Comparison of ENCODE assay signal across 19 cellular contexts in genomic region chr5:111004291-111004690, GRCh38.
DNase-seq lines count a peak whose midpoint lies in the region; TF ChIP-seq lines count a peak whose summit lies in the region.
"Had no signal": no experiment of that assay in that cellular context is flagged by ENCODE, and none has a peak within 500 bp of the region (broad histone marks: within the 10 kb centered on the region; RNA-seq: fewer than 3 reads in every experiment).

No MANE protein-coding gene starts in this region.

- H3K14ac ChIP-seq in trophoblast cell (ENCODE audit: low read length) = no peak overlapping the region

- no peak overlapping the region for H3K4me3 Mint-ChIP-seq in activated CD4-positive, alpha-beta memory T cell treated with anti-CD3 and anti-CD28 coated beads, Interleukin-2, amount 10 ng/mL, durations not matched to agents 7 days and 5 days
- H3K4me3 Mint-ChIP-seq: B cell; CD8-positive, alpha-beta memory T cell had no signal

- H2BK120ac ChIP-seq in trophoblast cell (ENCODE audit: insufficient read depth, low read length, poor library complexity) = no peak overlapping the region

- no peak for TF ChIP-seq CTCF in PC-9 (conservative IDR thresholded peaks at IDR 0.05)

- H3K9me3 ChIP-seq in PC-9 (ENCODE audit: insufficient read depth, low read depth) = no peaks in the 10 kb centered on the region
- no peaks in the 10 kb centered on the region for H3K9me3 ChIP-seq in trophoblast cell (ENCODE audit: insufficient read depth, low read depth, low read length)
- H3K9me3 ChIP-seq: SJCRH30 had no signal

- H3K27me3 ChIP-seq in PC-9 (ENCODE audit: insufficient read depth, low read depth) (no peaks in the 10 kb centered on the region), trophoblast cell (ENCODE audit: insufficient read depth, low read length) (no peaks in the 10 kb centered on the region)
- H3K27me3 ChIP-seq: SJCRH30 had no signal

- H3K4me2 ChIP-seq in PC-9 (no peak overlapping the region), trophoblast cell (ENCODE audit: low read length) (no peak overlapping the region)

- H3K4me1 Mint-ChIP-seq in activated CD4-positive, alpha-beta memory T cell treated with anti-CD3 and anti-CD28 coated beads, Interleukin-2, amount 10 ng/mL, durations not matched to agents 7 days and 5 days = no peaks in the 10 kb centered on the region
- H3K4me1 Mint-ChIP-seq: B cell; CD8-positive, alpha-beta memory T cell had no signal

- H4K20me1 ChIP-seq in PC-9 (ENCODE audit: insufficient read depth) = no peaks in the 10 kb centered on the region

- no peaks in the 10 kb centered on the region for H3K9me3 Mint-ChIP-seq in activated CD4-positive, alpha-beta memory T cell treated with anti-CD3 and anti-CD28 coated beads, Interleukin-2, amount 10 ng/mL, durations not matched to agents 7 days and 5 days

- H2BK12ac ChIP-seq in trophoblast cell (ENCODE audit: low read length) = no peak overlapping the region

- H3F3A ChIP-seq in PC-9 (ENCODE audit: insufficient read depth, low read depth) = no peaks in the 10 kb centered on the region

- no peaks in the 10 kb centered on the region for H3K79me1 ChIP-seq in trophoblast cell (ENCODE audit: low read length)

- H3K4me3 ChIP-seq in PC-9 = no peak overlapping the region
- H3K4me3 ChIP-seq in trophoblast cell (ENCODE audit: low read depth, low read length) = no peak overlapping the region
- H3K4me3 ChIP-seq: SJCRH30 had no signal

- H4K12ac ChIP-seq in trophoblast cell (ENCODE audit: low read depth, low read length) = no peak overlapping the region

- H3K18ac ChIP-seq in trophoblast cell (ENCODE audit: low read length) = no peak overlapping the region

- H3K9ac ChIP-seq in trophoblast cell (ENCODE audit: low read length) = no peak overlapping the region

- no peak overlapping the region for H2AK5ac ChIP-seq in trophoblast cell (ENCODE audit: low read length)

- H3K36me3 Mint-ChIP-seq in activated CD4-positive, alpha-beta memory T cell treated with anti-CD3 and anti-CD28 coated beads, Interleukin-2, amount 10 ng/mL, durations not matched to agents 7 days and 5 days (ENCODE audit: low read depth) = no peaks in the 10 kb centered on the region
- H3K36me3 Mint-ChIP-seq: CD8-positive, alpha-beta memory T cell had no signal

- H4K91ac ChIP-seq in trophoblast cell (ENCODE audit: low read depth, low read length) = no peak overlapping the region

- H3K27ac ChIP-seq in PC-9 = no peak overlapping the region
- H3K27ac ChIP-seq in trophoblast cell (ENCODE audit: low read depth, low read length) = no peak overlapping the region
- H3K27ac ChIP-seq: C4-2B, SJCRH30 had no signal

- no peak overlapping the region for H3K27ac Mint-ChIP-seq in activated CD4-positive, alpha-beta memory T cell treated with anti-CD3 and anti-CD28 coated beads, Interleukin-2, amount 10 ng/mL, durations not matched to agents 7 days and 5 days
- H3K27ac Mint-ChIP-seq: B cell; CD8-positive, alpha-beta memory T cell had no signal

- H3K4ac ChIP-seq in trophoblast cell (ENCODE audit: low read depth, low read length) = no peak overlapping the region

- H2AFZ ChIP-seq in PC-9 (peak overlapping the region; percentile 23; the same call in 1 of the 2 replicates), trophoblast cell (ENCODE audit: insufficient read depth, low read length, poor library complexity) (no peak overlapping the region)

- H3K79me2 ChIP-seq in PC-9 (ENCODE audit: low read depth) = no peaks in the 10 kb centered on the region
- H3K79me2 ChIP-seq in trophoblast cell (ENCODE audit: control insufficient read depth, insufficient read depth, low read length, poor library complexity) = no peaks in the 10 kb centered on the region

- POLR2A ChIA-PET in PC-9 (lab: Charles Lee; ENCODE audit: unreplicated experiment) = no interaction called here
- POLR2A ChIA-PET in activated CD4-positive, alpha-beta memory T cell treated with anti-CD3 and anti-CD28 coated beads, Interleukin-2, amount 10 ng/mL, durations not matched to agents 7 days and 5 days (lab: Charles Lee) = no interaction called here

- H3K4me1 ChIP-seq in PC-9 (replicated peaks; ENCODE audit: insufficient read depth) (no peaks in the 10 kb centered on the region), trophoblast cell (ENCODE audit: control insufficient read depth in 1 of 2, insufficient read depth in 2 of 2, low read length in 2 of 2) (no peaks in the 10 kb centered on the region)
- H3K4me1 ChIP-seq: SJCRH30 had no signal

- no peaks in the 10 kb centered on the region for H3K9me2 ChIP-seq in PC-9 (ENCODE audit: insufficient read depth)

- WGBS in trophoblast cell (ENCODE audit: extremely low coverage, insufficient coverage, insufficient read length) = no CpG with 5 or more reads among the region's 9 CpGs

- no peaks in the 10 kb centered on the region for H3K27me3 Mint-ChIP-seq in activated CD4-positive, alpha-beta memory T cell treated with anti-CD3 and anti-CD28 coated beads, Interleukin-2, amount 10 ng/mL, durations not matched to agents 7 days and 5 days
- H3K27me3 Mint-ChIP-seq: B cell had no signal

- H4K8ac ChIP-seq in trophoblast cell (ENCODE audit: low read depth, low read length) = no peak overlapping the region

- H3K23ac ChIP-seq in trophoblast cell (ENCODE audit: low read length) = no peak overlapping the region

- CTCF ChIA-PET in PC-9 (lab: Charles Lee) = no interaction called here
- CTCF ChIA-PET in activated CD4-positive, alpha-beta memory T cell treated with anti-CD3 and anti-CD28 coated beads, Interleukin-2, amount 10 ng/mL, durations not matched to agents 7 days and 5 days (lab: Charles Lee) = no interaction called here

- BruUV-seq in PC-9 (replicated peaks; lab: Mats Ljungman, UMichigan) = no TSS peak

- intact Hi-C loops in PC-9 (cut with micrococcal nuclease; ENCODE audit: unreplicated experiment) = no loop called here

- DNase-seq in NCI-H748 (lab: John Stamatoyannopoulos, UW; ENCODE audit: unreplicated experiment) (peak; percentile 51), NCI-H748 treated with DMSO at 0.1 percent for 48 hours (lab: John Stamatoyannopoulos, UW) (no peak), NCI-H524 (lab: John Stamatoyannopoulos, UW) (peak; percentile 67 to 91), PC-9 (no peak), trophoblast cell (peak; percentile 95 to 98), activated gamma-delta T cell treated with Interleukin-2 at 50 U/mL for 16 hours (no peak)
- DNase-seq in activated CD4-positive, alpha-beta memory T cell treated with anti-CD3 and anti-CD28 coated beads, Interleukin-2, amount 10 ng/mL, durations not matched to agents 7 days and 5 days = no peak
- DNase-seq: Calu3; CD8-positive, alpha-beta memory T cell; Karpas-422; NCI-H1092 treated with DMSO at 0.1 percent for 48 hours; NCI-H1694 treated with DMSO at 0.1 percent for 48 hours; NCI-H2081; NCI-H2227 treated with DMSO at 0.1 percent for 48 hours; PC-3; T-helper 2 cell had no signal

- no peak overlapping the region for H2BK5ac ChIP-seq in trophoblast cell (ENCODE audit: low read depth, low read length, poor library complexity)

- no peaks in the 10 kb centered on the region for H3K36me3 ChIP-seq in PC-9 (ENCODE audit: low read depth)
- no peaks in the 10 kb centered on the region for H3K36me3 ChIP-seq in trophoblast cell (ENCODE audit: control insufficient read depth in 1 of 2, insufficient read depth in 2 of 2, low read length in 2 of 2)
- H3K36me3 ChIP-seq: SJCRH30 had no signal

Comparison
In these comparisons a context has a peak if more than half of its experiments do, and no peak if none do; other contexts are left out.
1. DNase-seq: peak in NCI-H748 (single experiment), NCI-H524 (2 of 2) and trophoblast cell (2 of 2); none in NCI-H748 treated with DMSO at 0.1 percent for 48 hours (single experiment), PC-9 (0 of 2), activated gamma-delta T cell treated with Interleukin-2 at 50 U/mL for 16 hours (single experiment) and activated CD4-positive, alpha-beta memory T cell treated with anti-CD3 and anti-CD28 coated beads, Interleukin-2, amount 10 ng/mL, durations not matched to agents 7 days and 5 days (single experiment).